In the genomic region with DNA sequence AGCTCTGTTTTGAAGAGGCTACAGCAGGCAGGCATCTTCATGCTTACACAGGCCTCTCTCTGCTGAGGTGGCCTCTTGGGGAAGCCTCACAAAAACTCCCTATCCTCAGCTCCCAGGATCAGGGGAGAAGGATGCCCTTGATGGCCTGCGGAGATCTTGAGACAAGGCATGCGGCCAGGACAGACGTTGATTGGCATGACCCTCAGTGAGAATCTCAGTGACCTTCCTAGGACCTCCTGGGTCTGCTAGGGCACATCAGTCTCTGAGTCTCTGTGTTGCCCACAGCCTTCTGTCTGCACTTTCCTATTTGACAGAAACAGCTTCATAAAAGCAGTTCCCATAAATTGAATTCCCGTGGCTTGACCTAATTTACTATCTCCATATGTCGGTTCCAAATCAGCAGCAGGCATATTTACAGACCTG, we compare ENCODE assay signal across 1 cellular context.
TF ChIP-seq lines count a peak whose summit lies in the region.

No MANE protein-coding gene starts in this region.

TF ChIP-seq in SK-N-SH, 30 proteins besides CTCF, POLR2A, EP300 and RAD21 (continued from another document):
- TF ChIP-seq RFX5 (IDR thresholded peaks at IDR 0.05; ENCODE audit: low read length): no peak
- TF ChIP-seq IRF3 (IDR thresholded peaks at IDR 0.05; ENCODE audit: low read depth, low read length): no peak
- TF ChIP-seq RCOR1 (IDR thresholded peaks at IDR 0.05; ENCODE audit: low read length): peak; percentile 92
- peak; percentile 87 for TF ChIP-seq GATA2 (CRISPR knock-in tag; IDR thresholded peaks at IDR 0.05)
- TF ChIP-seq, protein P1, sequence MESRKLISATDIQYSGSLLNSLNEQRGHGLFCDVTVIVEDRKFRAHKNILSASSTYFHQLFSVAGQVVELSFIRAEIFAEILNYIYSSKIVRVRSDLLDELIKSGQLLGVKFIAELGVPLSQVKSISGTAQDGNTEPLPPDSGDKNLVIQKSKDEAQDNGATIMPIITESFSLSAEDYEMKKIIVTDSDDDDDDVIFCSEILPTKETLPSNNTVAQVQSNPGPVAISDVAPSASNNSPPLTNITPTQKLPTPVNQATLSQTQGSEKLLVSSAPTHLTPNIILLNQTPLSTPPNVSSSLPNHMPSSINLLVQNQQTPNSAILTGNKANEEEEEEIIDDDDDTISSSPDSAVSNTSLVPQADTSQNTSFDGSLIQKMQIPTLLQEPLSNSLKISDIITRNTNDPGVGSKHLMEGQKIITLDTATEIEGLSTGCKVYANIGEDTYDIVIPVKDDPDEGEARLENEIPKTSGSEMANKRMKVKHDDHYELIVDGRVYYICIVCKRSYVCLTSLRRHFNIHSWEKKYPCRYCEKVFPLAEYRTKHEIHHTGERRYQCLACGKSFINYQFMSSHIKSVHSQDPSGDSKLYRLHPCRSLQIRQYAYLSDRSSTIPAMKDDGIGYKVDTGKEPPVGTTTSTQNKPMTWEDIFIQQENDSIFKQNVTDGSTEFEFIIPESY (IDR thresholded peaks at IDR 0.05; ENCODE audit: borderline replicate concordance, low read depth): no peak
- TF ChIP-seq MXI1 (IDR thresholded peaks at IDR 0.05; ENCODE audit: low read depth, low read length): peak; percentile 76; the same call in 1 of the 2 replicates
- TF ChIP-seq SMC3 (IDR thresholded peaks at IDR 0.05; ENCODE audit: low read depth, low read length): peak; percentile 24; the same call in 1 of the 2 replicates
- TF ChIP-seq CHD2 (IDR thresholded peaks at IDR 0.05; ENCODE audit: low read length, partially characterized antibody): peak; percentile 93
